10 cellular contexts compared by ENCODE assay signal in the genomic region with DNA sequence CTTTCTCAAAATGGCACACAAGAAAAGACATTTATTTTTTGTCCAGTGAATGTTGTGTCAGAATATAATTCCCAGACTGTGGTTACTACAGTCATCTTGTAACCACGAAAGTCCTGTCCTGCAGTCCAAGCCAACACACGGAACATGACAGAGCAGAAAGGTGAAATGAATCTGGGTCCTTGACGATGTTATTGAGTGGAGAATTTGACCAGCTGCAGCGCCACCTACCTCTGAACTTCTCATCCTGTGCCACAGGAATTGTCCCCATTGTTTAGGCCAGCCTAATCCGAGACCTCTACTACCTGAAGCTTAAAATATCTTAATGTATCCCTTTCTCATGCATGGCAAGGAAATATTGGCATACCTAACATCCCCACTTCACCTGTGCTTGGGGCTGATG.
DNase-seq lines count a peak whose midpoint lies in the region; ATAC-seq and TF ChIP-seq lines count a peak whose summit lies in the region.
"Had no signal": no experiment of that assay in that cellular context is flagged by ENCODE, and none has a peak within 500 bp of the region (broad histone marks: within the 10 kb centered on the region; RNA-seq: fewer than 3 reads in every experiment).

No MANE protein-coding gene starts in this region.

- ATAC-seq in left lung (peak; percentile 64), HG03045 (IDR thresholded peaks at IDR 0.05; ENCODE audit: unreplicated experiment) (no peak)
- ATAC-seq: stimulated activated naive B cell treated with anti-CD40 and anti-IgM and Interleukin-4, amounts not matched to agents 10 μg/mL and 1 μg/mL and 100 μg/mL, for 72 hours had no signal

- peak; percentile 13 for DNase-seq in EL
- DNase-seq in HT1080 (ENCODE audit: low read depth), result peak; percentile 35
- DNase-seq in Peyer's patch, result peak in 2 of 3 donors; percentile 53 to 55
- DNase-seq in left lung, result no peak
- DNase-seq in T1000 (lab: John Stamatoyannopoulos, UW), result no peak
- no peak for DNase-seq in DMS114 treated with DMSO at 0.1 percent for 48 hours (lab: John Stamatoyannopoulos, UW; ENCODE audit: unreplicated experiment)
- no peak for DNase-seq in T-helper 2 cell
- DNase-seq: NCI-H446 treated with DMSO at 0.1 percent for 48 hours; stimulated activated naive B cell treated with anti-CD40 and anti-IgM and Interleukin-4, amounts not matched to agents 10 μg/mL and 1 μg/mL and 100 μg/mL, for 72 hours had no signal

- intact Hi-C loops in left lung (cut with DNase I), result no loop called here

- H3K36me3 ChIP-seq in Peyer's patch (no peaks in the 10 kb centered on the region), left lung (no peaks in the 10 kb centered on the region)

- peak in 4 of 6 experiments; percentile 17 to 50 (median 47) for TF ChIP-seq CTCF in Peyer's patch (IDR thresholded peaks at IDR 0.05)
- TF ChIP-seq CTCF in left lung (IDR thresholded peaks at IDR 0.05), result no peak

- H3K4me1 ChIP-seq in Peyer's patch, result no peaks in the 10 kb centered on the region
- no peaks in the 10 kb centered on the region for H3K4me1 ChIP-seq in left lung

- H3K27me3 ChIP-seq in Peyer's patch (no peaks in the 10 kb centered on the region), left lung (no peaks in the 10 kb centered on the region)

- TF ChIP-seq POLR2A in Peyer's patch (IDR thresholded peaks at IDR 0.05), result no peak

- H3K4me3 ChIP-seq in Peyer's patch (no peak overlapping the region), left lung (no peak overlapping the region)

- H3K27ac ChIP-seq in Peyer's patch (no peak overlapping the region), left lung (no peak overlapping the region)

- H3K9me3 ChIP-seq in Peyer's patch (no peaks in the 10 kb centered on the region), left lung (no peaks in the 10 kb centered on the region)

Comparison
In these comparisons a context has a peak if more than half of its experiments do, and no peak if none do; other contexts are left out.
1. DNase-seq: peak in EL (single experiment), HT1080 (single experiment) and Peyer's patch (2 of 3); none in left lung (0 of 2), T1000 (single experiment), DMS114 treated with DMSO at 0.1 percent for 48 hours (single experiment) and T-helper 2 cell (0 of 5).
2. CTCF ChIP-seq: peak in Peyer's patch (4 of 6); none in left lung (0 of 2).